27 cellular contexts compared by ENCODE assay signal in the genomic region with DNA sequence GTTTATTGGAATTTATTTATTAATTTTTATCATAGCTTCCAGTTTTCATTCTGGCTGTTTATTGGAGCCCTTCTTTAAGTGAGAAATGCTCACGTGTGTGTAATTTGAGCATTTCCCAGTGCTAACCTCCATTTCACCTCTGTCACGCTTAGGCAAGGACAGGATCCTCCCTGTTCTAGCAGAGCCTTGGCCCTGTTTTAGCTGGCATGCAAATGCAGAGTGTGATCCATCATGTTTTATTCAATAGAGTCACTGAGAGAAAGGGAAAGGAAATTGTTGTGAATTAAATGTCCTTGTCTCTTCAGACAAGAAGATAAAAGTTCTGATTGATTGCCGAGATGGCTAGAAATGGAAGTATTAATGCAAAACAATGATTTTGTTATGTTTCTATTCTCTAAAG.
"Had no signal": no experiment of that assay in that cellular context is flagged by ENCODE, and none has a peak within 500 bp of the region (broad histone marks: within the 10 kb centered on the region; RNA-seq: fewer than 3 reads in every experiment).

No MANE protein-coding gene starts in this region.

- H3K36me3 ChIP-seq: brain microvascular endothelial cell, MG63, Peyer's patch, SJCRH30 had no signal

- ATAC-seq: activated T-cell treated with anti-CD3 and anti-CD28 coated beads, Interleukin-2, amount 50 U/mL, for 4 hours; activated T-helper 17 cell treated with anti-CD3 and anti-CD28 coated beads, Interleukin-2, amount 50 U/mL, for 72 hours had no signal

- DNase-seq: activated CD4-positive, alpha-beta memory T cell treated with anti-CD3 and anti-CD28 coated beads for 36 hours; activated CD4-positive, alpha-beta T cell treated with anti-CD3 and anti-CD28 coated beads, Interleukin-2, amount 10 ng/mL, durations not matched to agents 7 days and 5 days; activated CD4-positive, CD25-positive, alpha-beta regulatory T cell; activated CD8-positive, alpha-beta memory T cell treated with anti-CD3 and anti-CD28 coated beads for 24 hours; activated gamma-delta T cell; activated naive CD4-positive, alpha-beta T cell treated with anti-CD3 and anti-CD28 coated beads for 36 hours; activated T-cell treated with anti-CD3 and anti-CD28 coated beads, Interleukin-2, amount 50 U/mL, for 4 hours; brain microvascular endothelial cell; MG63; MV-4-11; NCI-H1092 treated with DMSO at 0.1 percent for 48 hours; NCI-H1417 treated with DMSO at 0.1 percent for 48 hours; NCI-H1694; NCI-H2029; NCI-H2107; NCI-H2171 treated with DMSO at 0.1 percent for 48 hours; NCI-H226; NCI-H69; NK-92 treated with Interleukin-12 subunit alpha and Interleukin-12 subunit beta, amount 100 ng/mL, for 24 hours; Peyer's patch; Right ventricle myocardium superior; SJCRH30; SK-N-SH; T-helper 1 cell had no signal

- H3K27me3 ChIP-seq: brain microvascular endothelial cell, MG63, Peyer's patch, SJCRH30 had no signal

- H3K4me1 ChIP-seq: Peyer's patch, SJCRH30 had no signal

- H3K4me3 ChIP-seq: MG63, Peyer's patch, SJCRH30 had no signal

- H3K9me3 ChIP-seq: MG63, Peyer's patch, SJCRH30, SK-N-SH had no signal

- H3K27ac ChIP-seq: brain microvascular endothelial cell, Peyer's patch, RWPE1, SJCRH30, VCaP had no signal
